In genomic region chr18:6745504-6746031, GRCh38 we compare ENCODE assay signal across 16 cellular contexts. TPM values are rescaled to one million over a fixed set of nuclear protein-coding genes. Genes with fewer than 3 reads are reported as not detected.
"Had no signal": no experiment of that assay in that cellular context is flagged by ENCODE, and none has a peak within 500 bp of the region (broad histone marks: within the 10 kb centered on the region; RNA-seq: fewer than 3 reads in every experiment).

No MANE protein-coding gene starts in this region.

- H3K27me3 ChIP-seq: colonic mucosa, sigmoid colon, suprapubic skin, upper lobe of left lung had no signal

- H3K27ac ChIP-seq: colonic mucosa, sigmoid colon, suprapubic skin, upper lobe of left lung had no signal

- H3K9me3 ChIP-seq: colonic mucosa, suprapubic skin had no signal

- H3K36me3 ChIP-seq: colonic mucosa, sigmoid colon, suprapubic skin, upper lobe of left lung had no signal

- DNase-seq: activated CD4-positive, alpha-beta T cell treated with anti-CD3 and anti-CD28 coated beads for 4 hours; activated naive CD4-positive, alpha-beta T cell; activated naive CD8-positive, alpha-beta T cell treated with anti-CD3 and anti-CD28 coated beads, Interleukin-2, amount 50 U/mL, for 24 hours; colonic mucosa; effector CD4-positive, alpha-beta T cell; left ventricle myocardium superior; naive thymus-derived CD4-positive, alpha-beta T cell; nucleus accumbens; sigmoid colon; stimulated activated CD4-positive, alpha-beta T cell treated with anti-CD3 and anti-CD28 coated beads, Interleukin-4, amount 100 ng/mL, for 1 hour; stimulated activated CD8-positive, alpha-beta memory T cell treated with anti-CD3 and anti-CD28 coated beads, Interleukin-4, amount 100 ng/mL, for 48 hours; stimulated activated naive CD8-positive, alpha-beta T cell treated with anti-CD3 and anti-CD28 coated beads, Interleukin-15, Interleukin-2, amounts not matched to agents 100 U/mL and 50 U/mL, for 24 hours; T1000; upper lobe of left lung had no signal

- H3K4me3 ChIP-seq: colonic mucosa, sigmoid colon, suprapubic skin, upper lobe of left lung had no signal

- ATAC-seq: activated naive CD8-positive, alpha-beta T cell treated with anti-CD3 and anti-CD28 coated beads, Interleukin-2, amount 50 U/mL, for 24 hours; left ventricle myocardium superior; naive thymus-derived CD4-positive, alpha-beta T cell; stimulated activated naive CD8-positive, alpha-beta T cell treated with anti-CD3 and anti-CD28 coated beads, Interleukin-15, Interleukin-2, amounts not matched to agents 100 U/mL and 50 U/mL, for 24 hours had no signal

- H3K4me1 ChIP-seq: colonic mucosa had no signal

RNA-seq across cellular contexts. Expression of gene ARHGAP28, which starts 16.1 kb away (rescaled TPM):
- total RNA-seq: activated T-helper 1 cell treated with anti-CD3 and anti-CD28 coated beads, Interleukin-12 subunit alpha, Interleukin-12 subunit beta, Interleukin-2, Interleukin-4 antibody, amounts not matched to agents 30 ng/mL and 10 ng/mL and 1 ng/mL, durations not matched to agents 14 hours and 24 hours and 36 hours; naive thymus-derived CD4-positive, alpha-beta T cell had no signal
- polyA plus RNA-seq: naive thymus-derived CD4-positive, alpha-beta T cell had no signal
